Comparison of ENCODE assay signal across 13 cellular contexts in genomic region chr22:41096841-41097240, GRCh38. TPM values are rescaled to one million over a fixed set of nuclear protein-coding genes. Genes with fewer than 3 reads are reported as not detected.
A peak's percentile ranks its signal among the peaks of the same experiment; 100 is the strongest.
DNase-seq lines count a peak whose midpoint lies in the region; ATAC-seq and TF ChIP-seq lines count a peak whose summit lies in the region.
"Had no signal": no experiment of that assay in that cellular context is flagged by ENCODE, and none has a peak within 500 bp of the region (broad histone marks: within the 10 kb centered on the region; RNA-seq: fewer than 3 reads in every experiment).

No MANE protein-coding gene starts in this region.

- no peak overlapping the region for H2AFZ ChIP-seq in OCI-LY1 (ENCODE audit: low read length)
- no peak overlapping the region for H2AFZ ChIP-seq in trophoblast cell (ENCODE audit: insufficient read depth, low read length, poor library complexity)

- CTCF ChIA-PET in activated CD4-positive, alpha-beta memory T cell treated with anti-CD3 and anti-CD28 coated beads for 36 hours (lab: Charles Lee), result no interaction called here
- CTCF ChIA-PET in activated CD4-positive, alpha-beta memory T cell treated with anti-CD3 and anti-CD28 coated beads, Interleukin-2, amount 10 ng/mL, durations not matched to agents 7 days and 5 days (lab: Charles Lee), result interaction anchor here (1.0 kb wide), 1 partner anchor 141 kb away, joined by 3 read pairs; no protein-coding TSS in a partner anchor

- no peak overlapping the region for H2BK12ac ChIP-seq in trophoblast cell (ENCODE audit: low read length)

- peak overlapping the region; percentile 75; the same call in 1 of the 2 replicates for H3K4me2 ChIP-seq in OCI-LY1 (ENCODE audit: low read length)
- H3K4me2 ChIP-seq in trophoblast cell (ENCODE audit: low read length), result no peak overlapping the region

- H4K12ac ChIP-seq in trophoblast cell (ENCODE audit: low read depth, low read length), result no peak overlapping the region

- peaks cover 61% of the 10 kb centered on the region for H3K4me1 ChIP-seq in OCI-LY1 (ENCODE audit: insufficient read depth, low read length, severe bottlenecking)
- H3K4me1 ChIP-seq in trophoblast cell (ENCODE audit: control insufficient read depth in 1 of 2, insufficient read depth in 2 of 2, low read length in 2 of 2), result peaks cover 0 to 4% of the 10 kb centered on the region in 2 experiments

- peaks cover 39% of the 10 kb centered on the region for H3K36me3 ChIP-seq in OCI-LY1 (ENCODE audit: insufficient read depth, low read length)
- H3K36me3 ChIP-seq in trophoblast cell (ENCODE audit: control insufficient read depth in 1 of 2, insufficient read depth in 2 of 2, low read length in 2 of 2), result peaks cover 2 to 6% of the 10 kb centered on the region in 2 experiments

- peak overlapping the region; percentile 98 for H3K4ac ChIP-seq in trophoblast cell (ENCODE audit: low read depth, low read length)

- no peaks in the 10 kb centered on the region for H3K27me3 Mint-ChIP-seq in activated CD4-positive, alpha-beta memory T cell treated with anti-CD3 and anti-CD28 coated beads for 36 hours
- no peaks in the 10 kb centered on the region for H3K27me3 Mint-ChIP-seq in activated CD4-positive, alpha-beta memory T cell treated with anti-CD3 and anti-CD28 coated beads, Interleukin-2, amount 10 ng/mL, durations not matched to agents 7 days and 5 days
- peaks cover 8% of the 10 kb centered on the region for H3K27me3 Mint-ChIP-seq in endothelial cell (ENCODE audit: unreplicated experiment)

- no CpG with 5 or more reads among the region's 4 CpGs for WGBS in trophoblast cell (ENCODE audit: extremely low coverage, insufficient coverage, insufficient read length)

- H3K9me3 ChIP-seq in OCI-LY1 (ENCODE audit: low read length), result no peaks in the 10 kb centered on the region
- H3K9me3 ChIP-seq in trophoblast cell (ENCODE audit: insufficient read depth, low read depth, low read length), result no peaks in the 10 kb centered on the region
- H3K9me3 ChIP-seq: heart right ventricle had no signal

- H3K9me2 ChIP-seq in OCI-LY1 (ENCODE audit: low read depth, low read length), result no peaks in the 10 kb centered on the region

- H3K79me2 ChIP-seq in OCI-LY1 (ENCODE audit: insufficient read depth, low read length) (peaks cover 94% of the 10 kb centered on the region), trophoblast cell (ENCODE audit: control insufficient read depth, insufficient read depth, low read length, poor library complexity) (peaks cover 36% of the 10 kb centered on the region)

- no peaks in the 10 kb centered on the region for H3K9me3 Mint-ChIP-seq in activated CD4-positive, alpha-beta memory T cell treated with anti-CD3 and anti-CD28 coated beads for 36 hours
- H3K9me3 Mint-ChIP-seq in activated CD4-positive, alpha-beta memory T cell treated with anti-CD3 and anti-CD28 coated beads, Interleukin-2, amount 10 ng/mL, durations not matched to agents 7 days and 5 days, result no peaks in the 10 kb centered on the region
- H3K9me3 Mint-ChIP-seq in endothelial cell (ENCODE audit: unreplicated experiment), result no peaks in the 10 kb centered on the region

- POLR2A ChIA-PET in activated CD4-positive, alpha-beta memory T cell treated with anti-CD3 and anti-CD28 coated beads for 36 hours (lab: Charles Lee), result interaction anchor here (0.5 to 2.2 kb wide), 3 partner anchors 9 to 145 kb away, joined by 3 to 5 read pairs (median 5); partner anchors contain the start of gene RBX1
- POLR2A ChIA-PET in activated CD4-positive, alpha-beta memory T cell treated with anti-CD3 and anti-CD28 coated beads, Interleukin-2, amount 10 ng/mL, durations not matched to agents 7 days and 5 days (lab: Charles Lee), result interaction anchor here (0.7 to 8.4 kb wide), 3 partner anchors 74 to 174 kb away, joined by 4 to 244 read pairs (median 4); partner anchors contain the start of gene RBX1

- no peak overlapping the region for H2BK5ac ChIP-seq in trophoblast cell (ENCODE audit: low read depth, low read length, poor library complexity)

- H3K9ac ChIP-seq in OCI-LY1 (ENCODE audit: low read length) (no peak overlapping the region), trophoblast cell (ENCODE audit: low read length) (no peak overlapping the region)

- H3K14ac ChIP-seq in trophoblast cell (ENCODE audit: low read length), result no peak overlapping the region

- peak overlapping the region; percentile 23 for H3K27ac Mint-ChIP-seq in activated CD4-positive, alpha-beta memory T cell treated with anti-CD3 and anti-CD28 coated beads for 36 hours
- no peak overlapping the region for H3K27ac Mint-ChIP-seq in activated CD4-positive, alpha-beta memory T cell treated with anti-CD3 and anti-CD28 coated beads, Interleukin-2, amount 10 ng/mL, durations not matched to agents 7 days and 5 days
- no peak overlapping the region for H3K27ac Mint-ChIP-seq in endothelial cell (ENCODE audit: unreplicated experiment)

- H3K4me3 Mint-ChIP-seq in activated CD4-positive, alpha-beta memory T cell treated with anti-CD3 and anti-CD28 coated beads for 36 hours, result no peak overlapping the region
- H3K4me3 Mint-ChIP-seq in activated CD4-positive, alpha-beta memory T cell treated with anti-CD3 and anti-CD28 coated beads, Interleukin-2, amount 10 ng/mL, durations not matched to agents 7 days and 5 days, result no peak overlapping the region
- H3K4me3 Mint-ChIP-seq in endothelial cell (ENCODE audit: unreplicated experiment), result peak overlapping the region; percentile 32

- peaks cover 24% of the 10 kb centered on the region for H3K36me3 Mint-ChIP-seq in activated CD4-positive, alpha-beta memory T cell treated with anti-CD3 and anti-CD28 coated beads for 36 hours
- peaks cover 55% of the 10 kb centered on the region for H3K36me3 Mint-ChIP-seq in activated CD4-positive, alpha-beta memory T cell treated with anti-CD3 and anti-CD28 coated beads, Interleukin-2, amount 10 ng/mL, durations not matched to agents 7 days and 5 days (ENCODE audit: low read depth)
- peaks cover 25% of the 10 kb centered on the region for H3K36me3 Mint-ChIP-seq in endothelial cell (ENCODE audit: low read depth, unreplicated experiment)

- H4K8ac ChIP-seq in trophoblast cell (ENCODE audit: low read depth, low read length), result no peak overlapping the region

- intact Hi-C loops in activated CD4-positive, alpha-beta memory T cell treated with anti-CD3 and anti-CD28 coated beads for 36 hours (cut with micrococcal nuclease), result loop anchor here (10.0 kb wide), 2 partner anchors 348 to 562 kb away; partner anchors contain the start of gene TOB2

- peaks cover 8% of the 10 kb centered on the region for H3K79me1 ChIP-seq in trophoblast cell (ENCODE audit: low read length)

- no peak overlapping the region for H4K91ac ChIP-seq in trophoblast cell (ENCODE audit: low read depth, low read length)

- no peak overlapping the region for H3K18ac ChIP-seq in trophoblast cell (ENCODE audit: low read length)

- no peaks in the 10 kb centered on the region for H3K27me3 ChIP-seq in OCI-LY1 (ENCODE audit: insufficient read depth, low read length)
- no peaks in the 10 kb centered on the region for H3K27me3 ChIP-seq in trophoblast cell (ENCODE audit: insufficient read depth, low read length)
- H3K27me3 ChIP-seq: heart right ventricle had no signal

- no peaks in the 10 kb centered on the region for H3F3A ChIP-seq in OCI-LY1 (ENCODE audit: insufficient read depth, low read length)

- H3K23ac ChIP-seq in trophoblast cell (ENCODE audit: low read length), result no peak overlapping the region

- no peak for TF ChIP-seq CTCF in OCI-LY1 (IDR thresholded peaks at IDR 0.05; ENCODE audit: low read length)
- TF ChIP-seq CTCF in endothelial cell (IDR thresholded peaks at IDR 0.05; ENCODE audit: unreplicated experiment), result no peak

- ATAC-seq in GM19452 (IDR thresholded peaks at IDR 0.05; ENCODE audit: unreplicated experiment), result no peak
- ATAC-seq: heart right ventricle, SK-N-SH treated with all-trans-retinoic acid at 6 μM for 48 hours had no signal

- H3K4me1 Mint-ChIP-seq in activated CD4-positive, alpha-beta memory T cell treated with anti-CD3 and anti-CD28 coated beads for 36 hours (ENCODE audit: low read depth), result peaks cover 64% of the 10 kb centered on the region
- peaks cover 50% of the 10 kb centered on the region for H3K4me1 Mint-ChIP-seq in activated CD4-positive, alpha-beta memory T cell treated with anti-CD3 and anti-CD28 coated beads, Interleukin-2, amount 10 ng/mL, durations not matched to agents 7 days and 5 days
- peaks cover 41% of the 10 kb centered on the region for H3K4me1 Mint-ChIP-seq in endothelial cell (ENCODE audit: unreplicated experiment)

- H3K4me3 ChIP-seq in OCI-LY1 (ENCODE audit: low read depth, low read length, poor library complexity, severe bottlenecking), result peak overlapping the region; percentile 14
- H3K4me3 ChIP-seq in trophoblast cell (ENCODE audit: low read depth, low read length), result no peak overlapping the region

- no peak overlapping the region for H3K27ac ChIP-seq in OCI-LY1 (ENCODE audit: low read depth, low read length, poor library complexity, severe bottlenecking)
- H3K27ac ChIP-seq in trophoblast cell (ENCODE audit: low read depth, low read length), result no peak overlapping the region
- H3K27ac ChIP-seq: heart right ventricle had no signal

- no peak overlapping the region for H2BK120ac ChIP-seq in trophoblast cell (ENCODE audit: insufficient read depth, low read length, poor library complexity)

- peaks cover 3% of the 10 kb centered on the region; the same call in 1 of the 2 replicates for H4K20me1 ChIP-seq in OCI-LY1 (ENCODE audit: insufficient read depth, low read length)

- no peak for DNase-seq in activated CD4-positive, alpha-beta memory T cell treated with anti-CD3 and anti-CD28 coated beads for 36 hours
- DNase-seq in activated CD4-positive, alpha-beta memory T cell treated with anti-CD3 and anti-CD28 coated beads, Interleukin-2, amount 10 ng/mL, durations not matched to agents 7 days and 5 days, result no peak
- DNase-seq in endothelial cell (ENCODE audit: low spot score), result no peak
- DNase-seq in trophoblast cell, result no peak
- DNase-seq in germinal center (ENCODE audit: low spot score), result no peak
- DNase-seq in NCI-H1694 (lab: John Stamatoyannopoulos, UW), result no peak
- DNase-seq: amniotic stem cell; heart right ventricle; Kasumi-1; NK-92 treated with Interleukin-12 subunit alpha and Interleukin-12 subunit beta, amount 100 ng/mL, for 24 hours had no signal

- H2AK5ac ChIP-seq in trophoblast cell (ENCODE audit: low read length), result no peak overlapping the region

RNA-seq across cellular contexts. Expression of gene EP300, which starts 4.4 kb away (rescaled TPM):
- 10 to 100 TPM; 35.6 to 39.9 TPM for total RNA-seq in activated CD4-positive, alpha-beta memory T cell treated with anti-CD3 and anti-CD28 coated beads for 36 hours
- total RNA-seq in activated CD4-positive, alpha-beta memory T cell treated with anti-CD3 and anti-CD28 coated beads, Interleukin-2, amount 10 ng/mL, durations not matched to agents 7 days and 5 days, result 10 to 100 TPM; 63.3 to 68.4 TPM
- 115 TPM for total RNA-seq in endothelial cell (ENCODE audit: unreplicated experiment)
- polyA plus RNA-seq in trophoblast cell (2013), result 48.1 and 49.7 TPM in 2 replicates
